In genomic region chr10:80463868-80464267, GRCh38 we compare ENCODE assay signal across 2 cellular contexts.
TF ChIP-seq lines count a peak whose summit lies in the region.

No MANE protein-coding gene starts in this region.

TF ChIP-seq in IMR-90, 13 proteins besides CTCF, POLR2A, EP300 and RAD21:
- TF ChIP-seq RFX5 (IDR thresholded peaks at IDR 0.05; ENCODE audit: low read depth, low read length), result no peak
- no peak for TF ChIP-seq NFE2L2 (IDR thresholded peaks at IDR 0.05; ENCODE audit: low read depth, low read length)
- no peak for TF ChIP-seq MAFK (IDR thresholded peaks at IDR 0.05; ENCODE audit: low read depth, low read length)
- no peak for TF ChIP-seq CHD1 (IDR thresholded peaks at IDR 0.05; ENCODE audit: low read depth, low read length)

TF ChIP-seq in GM12891, 5 proteins besides CTCF, POLR2A, EP300 and RAD21:
- TF ChIP-seq PAX5 (IDR thresholded peaks at IDR 0.05; ENCODE audit: insufficient read depth, low read length, severe bottlenecking) (no peak), SPI1 (IDR thresholded peaks at IDR 0.05; ENCODE audit: low read depth, low read length) (no peak), POU2F2 (IDR thresholded peaks at IDR 0.05; ENCODE audit: low read depth, low read length) (no peak), TAF1 (IDR thresholded peaks at IDR 0.05; ENCODE audit: low read depth, low read length) (no peak), POLR2AphosphoS5 (IDR thresholded peaks at IDR 0.05; ENCODE audit: low read depth, low read length) (no peak)
